ENCODE assay signal across 39 cellular contexts in genomic region chr6:84719152-84719551, GRCh38. TPM values are rescaled to one million over a fixed set of nuclear protein-coding genes. Genes with fewer than 3 reads are reported as not detected.
"Had no signal": no experiment of that assay in that cellular context is flagged by ENCODE, and none has a peak within 500 bp of the region (broad histone marks: within the 10 kb centered on the region; RNA-seq: fewer than 3 reads in every experiment).

No MANE protein-coding gene starts in this region.

- H3K4me3 ChIP-seq: adrenal gland, ascending aorta, body of pancreas, breast epithelium, cardiac muscle cell had no signal

- H3K9me3 Mint-ChIP-seq: activated naive CD4-positive, alpha-beta T cell treated with anti-CD3 and anti-CD28 coated beads for 36 hours; activated naive CD4-positive, alpha-beta T cell treated with anti-CD3 and anti-CD28 coated beads, Interleukin-2, amount 10 ng/mL, durations not matched to agents 7 days and 5 days; activated naive CD8-positive, alpha-beta T cell treated with anti-CD3 and anti-CD28 coated beads for 36 hours; activated naive CD8-positive, alpha-beta T cell treated with anti-CD3 and anti-CD28 coated beads, Interleukin-2, amount 10 ng/mL, durations not matched to agents 7 days and 5 days; activated naive CD8-positive, alpha-beta T cell treated with anti-CD3 and anti-CD28 coated beads, Interleukin-2, amount 50 U/mL, for 24 hours; activated T-cell treated with anti-CD3 and anti-CD28 coated beads, Interleukin-2, amount 50 U/mL, for 24 hours; activated T-cell treated with anti-CD3 and anti-CD28 coated beads, Interleukin-2, amount 50 U/mL, for 4 hours; activated T-helper 1 cell treated with anti-CD3 and anti-CD28 coated beads, Interleukin-12 subunit alpha, Interleukin-12 subunit beta, Interleukin-2, Interleukin-4 antibody, amounts not matched to agents 30 ng/mL and 10 ng/mL and 1 ng/mL, durations not matched to agents 14 hours and 24 hours and 36 hours; activated T-helper 2 cell treated with anti-CD3 and anti-CD28 coated beads, Interferon-gamma antibody, Interleukin-2, Interleukin-4, amounts not matched to agents 10 μg/mL and 5 μg/mL and 100 μg/mL, durations not matched to agents 14 hours and 24 hours and 36 hours; brain had no signal

- H3K27me3 ChIP-seq: adrenal gland, ascending aorta, body of pancreas, brain microvascular endothelial cell, breast epithelium had no signal

- H3K27ac ChIP-seq: adrenal gland, ascending aorta, body of pancreas, brain microvascular endothelial cell, breast epithelium, cardiac muscle cell had no signal

- H3K27ac Mint-ChIP-seq: activated naive CD4-positive, alpha-beta T cell treated with anti-CD3 and anti-CD28 coated beads for 36 hours; activated naive CD4-positive, alpha-beta T cell treated with anti-CD3 and anti-CD28 coated beads, Interleukin-2, amount 10 ng/mL, durations not matched to agents 7 days and 5 days; activated naive CD4-positive, alpha-beta T cell treated with anti-CD3 and anti-CD28 coated beads, Interleukin-2, amount 50 U/mL, for 24 hours; activated naive CD4-positive, alpha-beta T cell treated with anti-CD3 and anti-CD28 coated beads, Interleukin-2, amount 50 U/mL, for 72 hours; activated naive CD8-positive, alpha-beta T cell; activated naive CD8-positive, alpha-beta T cell treated with anti-CD3 and anti-CD28 coated beads for 36 hours; activated naive CD8-positive, alpha-beta T cell treated with anti-CD3 and anti-CD28 coated beads, Interleukin-2, amount 10 ng/mL, durations not matched to agents 7 days and 5 days; activated naive CD8-positive, alpha-beta T cell treated with anti-CD3 and anti-CD28 coated beads, Interleukin-2, amount 50 U/mL, for 24 hours; activated T-cell treated with anti-CD3 and anti-CD28 coated beads, Interleukin-2, amount 50 U/mL, for 24 hours; activated T-cell treated with anti-CD3 and anti-CD28 coated beads, Interleukin-2, amount 50 U/mL, for 72 hours; activated T-helper 1 cell treated with anti-CD3 and anti-CD28 coated beads, Interleukin-12 subunit alpha, Interleukin-12 subunit beta, Interleukin-2, Interleukin-4 antibody, amounts not matched to agents 30 ng/mL and 10 ng/mL and 1 ng/mL, durations not matched to agents 14 hours and 24 hours and 36 hours; activated T-helper 17 cell treated with anti-CD3 and anti-CD28 coated beads, Interleukin-2, amount 50 U/mL, for 72 hours; activated T-helper 2 cell treated with anti-CD3 and anti-CD28 coated beads, Interferon-gamma antibody, Interleukin-2, Interleukin-4, amounts not matched to agents 10 μg/mL and 5 μg/mL and 100 μg/mL, durations not matched to agents 14 hours and 24 hours and 36 hours; brain had no signal

- H3K36me3 Mint-ChIP-seq: activated naive CD4-positive, alpha-beta T cell treated with anti-CD3 and anti-CD28 coated beads, Interleukin-2, amount 10 ng/mL, durations not matched to agents 7 days and 5 days; activated naive CD4-positive, alpha-beta T cell treated with anti-CD3 and anti-CD28 coated beads, Interleukin-2, amount 50 U/mL, for 24 hours; activated naive CD4-positive, alpha-beta T cell treated with anti-CD3 and anti-CD28 coated beads, Interleukin-2, amount 50 U/mL, for 72 hours; activated naive CD8-positive, alpha-beta T cell; activated naive CD8-positive, alpha-beta T cell treated with anti-CD3 and anti-CD28 coated beads for 36 hours; activated naive CD8-positive, alpha-beta T cell treated with anti-CD3 and anti-CD28 coated beads, Interleukin-2, amount 10 ng/mL, durations not matched to agents 7 days and 5 days; brain had no signal

- H3K27me3 Mint-ChIP-seq: activated naive CD4-positive, alpha-beta T cell treated with anti-CD3 and anti-CD28 coated beads, Interleukin-2, amount 10 ng/mL, durations not matched to agents 7 days and 5 days; activated naive CD4-positive, alpha-beta T cell treated with anti-CD3 and anti-CD28 coated beads, Interleukin-2, amount 50 U/mL, for 24 hours; activated naive CD8-positive, alpha-beta T cell; activated naive CD8-positive, alpha-beta T cell treated with anti-CD3 and anti-CD28 coated beads for 36 hours; activated naive CD8-positive, alpha-beta T cell treated with anti-CD3 and anti-CD28 coated beads, Interleukin-2, amount 10 ng/mL, durations not matched to agents 7 days and 5 days; activated naive CD8-positive, alpha-beta T cell treated with anti-CD3 and anti-CD28 coated beads, Interleukin-2, amount 50 U/mL, for 24 hours; activated T-cell treated with anti-CD3 and anti-CD28 coated beads, Interleukin-2, amount 50 U/mL, for 24 hours; brain; central memory CD8-positive, alpha-beta T cell had no signal

- H3K4me3 Mint-ChIP-seq: activated naive CD4-positive, alpha-beta T cell treated with anti-CD3 and anti-CD28 coated beads for 36 hours; activated naive CD4-positive, alpha-beta T cell treated with anti-CD3 and anti-CD28 coated beads, Interleukin-2, amount 10 ng/mL, durations not matched to agents 7 days and 5 days; activated naive CD4-positive, alpha-beta T cell treated with anti-CD3 and anti-CD28 coated beads, Interleukin-2, amount 50 U/mL, for 24 hours; activated naive CD8-positive, alpha-beta T cell; activated naive CD8-positive, alpha-beta T cell treated with anti-CD3 and anti-CD28 coated beads for 36 hours; activated naive CD8-positive, alpha-beta T cell treated with anti-CD3 and anti-CD28 coated beads, Interleukin-2, amount 10 ng/mL, durations not matched to agents 7 days and 5 days; activated naive CD8-positive, alpha-beta T cell treated with anti-CD3 and anti-CD28 coated beads, Interleukin-2, amount 50 U/mL, for 24 hours; activated T-cell treated with anti-CD3 and anti-CD28 coated beads, Interleukin-2, amount 50 U/mL, for 24 hours; activated T-cell treated with anti-CD3 and anti-CD28 coated beads, Interleukin-2, amount 50 U/mL, for 4 hours; activated T-cell treated with anti-CD3 and anti-CD28 coated beads, Interleukin-2, amount 50 U/mL, for 72 hours; activated T-helper 1 cell treated with anti-CD3 and anti-CD28 coated beads, Interleukin-12 subunit alpha, Interleukin-12 subunit beta, Interleukin-2, Interleukin-4 antibody, amounts not matched to agents 30 ng/mL and 10 ng/mL and 1 ng/mL, durations not matched to agents 14 hours and 24 hours and 36 hours; activated T-helper 17 cell treated with anti-CD3 and anti-CD28 coated beads, Interleukin-2, amount 50 U/mL, for 72 hours; brain; central memory CD8-positive, alpha-beta T cell had no signal

- H3K4me1 Mint-ChIP-seq: activated naive CD4-positive, alpha-beta T cell treated with anti-CD3 and anti-CD28 coated beads, Interleukin-2, amount 10 ng/mL, durations not matched to agents 7 days and 5 days; activated naive CD4-positive, alpha-beta T cell treated with anti-CD3 and anti-CD28 coated beads, Interleukin-2, amount 50 U/mL, for 24 hours; activated naive CD8-positive, alpha-beta T cell treated with anti-CD3 and anti-CD28 coated beads for 36 hours; activated naive CD8-positive, alpha-beta T cell treated with anti-CD3 and anti-CD28 coated beads, Interleukin-2, amount 10 ng/mL, durations not matched to agents 7 days and 5 days; activated naive CD8-positive, alpha-beta T cell treated with anti-CD3 and anti-CD28 coated beads, Interleukin-2, amount 50 U/mL, for 24 hours; activated T-helper 17 cell treated with anti-CD3 and anti-CD28 coated beads, Interleukin-2, amount 50 U/mL, for 72 hours; brain; central memory CD8-positive, alpha-beta T cell had no signal

- H3K4me1 ChIP-seq: adrenal gland, ascending aorta, body of pancreas, breast epithelium had no signal

- H3K9me3 ChIP-seq: adrenal gland, ascending aorta, body of pancreas, breast epithelium had no signal

- H3K36me3 ChIP-seq: adrenal gland, ascending aorta, brain microvascular endothelial cell, breast epithelium, cardiac muscle cell had no signal

- DNase-seq: activated effector memory CD4-positive, alpha-beta T cell treated with anti-CD3 and anti-CD28 coated beads, Interleukin-2, amount 50 U/mL, for 16 hours; activated effector memory CD4-positive, alpha-beta T cell treated with Interleukin-2 at 50 U/mL for 16 hours; activated gamma-delta T cell; activated gamma-delta T cell treated with Interleukin-2 at 50 U/mL for 16 hours; activated naive CD4-positive, alpha-beta T cell; activated naive CD4-positive, alpha-beta T cell treated with anti-CD3 and anti-CD28 coated beads for 36 hours; activated naive CD4-positive, alpha-beta T cell treated with anti-CD3 and anti-CD28 coated beads, Interleukin-2, amount 10 ng/mL, durations not matched to agents 7 days and 5 days; activated naive CD4-positive, alpha-beta T cell treated with anti-CD3 and anti-CD28 coated beads, Interleukin-2, amount 50 U/mL, for 16 hours; activated naive CD4-positive, alpha-beta T cell treated with Interleukin-2 at 50 U/mL for 16 hours; activated naive CD8-positive, alpha-beta T cell treated with anti-CD3 and anti-CD28 coated beads for 36 hours; activated naive CD8-positive, alpha-beta T cell treated with anti-CD3 and anti-CD28 coated beads, Interleukin-2, amount 10 ng/mL, durations not matched to agents 7 days and 5 days; activated naive CD8-positive, alpha-beta T cell treated with anti-CD3 and anti-CD28 coated beads, Interleukin-2, amount 50 U/mL, for 24 hours; activated T-cell treated with anti-CD3 and anti-CD28 coated beads for 4 hours; activated T-cell treated with anti-CD3 and anti-CD28 coated beads, Interleukin-2, amount 50 U/mL, for 1 hour; activated T-cell treated with anti-CD3 and anti-CD28 coated beads, Interleukin-2, amount 50 U/mL, for 24 hours; activated T-cell treated with anti-CD3 and anti-CD28 coated beads, Interleukin-2, amount 50 U/mL, for 4 hours; activated T-cell treated with anti-CD3 and anti-CD28 coated beads, Interleukin-2, amount 50 U/mL, for 48 hours; activated T-cell treated with anti-CD3 and anti-CD28 coated beads, Interleukin-2, amount 50 U/mL, for 72 hours; adrenal gland; amniotic stem cell; amygdala; anterior cingulate cortex; aorta; body of pancreas; brain microvascular endothelial cell; caudate nucleus; central memory CD4-positive, alpha-beta T cell; cerebellar nuclear complex had no signal

RNA-seq across cellular contexts. Expression of gene TBX18, which starts 45.2 kb away (rescaled TPM):
- total RNA-seq: activated naive CD4-positive, alpha-beta T cell treated with anti-CD3 and anti-CD28 coated beads for 36 hours; activated naive CD4-positive, alpha-beta T cell treated with anti-CD3 and anti-CD28 coated beads, Interleukin-2, amount 50 U/mL, for 72 hours; activated naive CD8-positive, alpha-beta T cell treated with anti-CD3 and anti-CD28 coated beads for 36 hours; activated naive CD8-positive, alpha-beta T cell treated with anti-CD3 and anti-CD28 coated beads, Interleukin-2, amount 10 ng/mL, durations not matched to agents 7 days and 5 days; activated T-cell treated with anti-CD3 and anti-CD28 coated beads, Interleukin-2, amount 50 U/mL, for 4 hours; activated T-cell treated with anti-CD3 and anti-CD28 coated beads, Interleukin-2, amount 50 U/mL, for 72 hours; activated T-helper 1 cell treated with anti-CD3 and anti-CD28 coated beads, Interleukin-12 subunit alpha, Interleukin-12 subunit beta, Interleukin-2, Interleukin-4 antibody, amounts not matched to agents 30 ng/mL and 10 ng/mL and 1 ng/mL, durations not matched to agents 14 hours and 24 hours and 36 hours; activated T-helper 17 cell treated with anti-CD3 and anti-CD28 coated beads, Interleukin-2, amount 50 U/mL, for 72 hours; activated T-helper 2 cell treated with anti-CD3 and anti-CD28 coated beads, Interferon-gamma antibody, Interleukin-2, Interleukin-4, amounts not matched to agents 10 μg/mL and 5 μg/mL and 100 μg/mL, durations not matched to agents 14 hours and 24 hours and 36 hours had no signal
